In genomic region chr7:137846588-137847417, GRCh38 we compare ENCODE assay signal across 7 cellular contexts. TPM values are rescaled to one million over a fixed set of nuclear protein-coding genes. Genes with fewer than 3 reads are reported as not detected.
DNase-seq lines count a peak whose midpoint lies in the region; ATAC-seq and TF ChIP-seq lines count a peak whose summit lies in the region.

Gene DGKI (minus strand): TSS chr7:137846974.

- no peak within 1 kb of the TSS for H3K27ac Mint-ChIP-seq in activated CD4-positive, alpha-beta memory T cell treated with anti-CD3 and anti-CD28 coated beads for 36 hours

- no peaks in the 10 kb centered on the region for H3K4me1 ChIP-seq in foreskin keratinocyte
- peaks cover 8 to 28% of the 10 kb centered on the region in 2 donors for H3K4me1 ChIP-seq in neuronal stem cell (ENCODE audit: control insufficient read depth in 2 of 2, insufficient read depth in 1 of 2, low read depth in 1 of 2, low read length in 2 of 2)

- no CpG with 5 or more reads among the region's 93 CpGs for WGBS in neuronal stem cell (ENCODE audit: extremely low coverage in 2 of 2, insufficient read length in 2 of 2, insufficient replicate concordance in 1 of 2), 2 donors

- peaks cover 49% of the 10 kb centered on the region for H3K27me3 Mint-ChIP-seq in activated CD4-positive, alpha-beta memory T cell treated with anti-CD3 and anti-CD28 coated beads for 36 hours

- no peaks in the 10 kb centered on the region for H3K36me3 ChIP-seq in neuronal stem cell (replicated peaks in 1 of 2; ENCODE audit: control insufficient read depth in 2 of 2, insufficient read depth in 2 of 2, low read length in 2 of 2)

- peak within 1 kb of the TSS; percentile 20 for H2BK120ac ChIP-seq in neuronal stem cell (ENCODE audit: low read depth, low read length)

- H3K9ac ChIP-seq in neuronal stem cell (ENCODE audit: low read depth, low read length, poor library complexity): peak within 1 kb of the TSS; percentile 75

- ATAC-seq in HG02870 (IDR thresholded peaks at IDR 0.05; ENCODE audit: unreplicated experiment): peak; percentile 50
- peak; percentile 50 for ATAC-seq in foreskin keratinocyte

- no peak within 1 kb of the TSS for H4K8ac ChIP-seq in neuronal stem cell (ENCODE audit: low read depth, low read length)

- no peak within 1 kb of the TSS for H2BK5ac ChIP-seq in neuronal stem cell (ENCODE audit: low read length)

- peak within 1 kb of the TSS; percentile 59 for H3K23ac ChIP-seq in neuronal stem cell (ENCODE audit: low read depth, low read length, poor library complexity)

- H3K4me2 ChIP-seq in neuronal stem cell (ENCODE audit: insufficient read depth, low read length, poor library complexity, severe bottlenecking): peak within 1 kb of the TSS; percentile 97

- no peak for TF ChIP-seq CTCF in GM13977 (IDR thresholded peaks at IDR 0.05; ENCODE audit: extremely low read depth, insufficient read depth, missing control alignments)
- no peak for TF ChIP-seq CTCF in foreskin keratinocyte (conservative IDR thresholded peaks at IDR 0.05)

- H2AK5ac ChIP-seq in neuronal stem cell (ENCODE audit: low read depth, low read length): peak within 1 kb of the TSS; percentile 26

- no peaks in the 10 kb centered on the region for H3K9me3 ChIP-seq in neuronal stem cell (replicated peaks in 1 of 2; ENCODE audit: control insufficient read depth in 2 of 2, insufficient read depth in 1 of 2, low read depth in 1 of 2, low read length in 2 of 2)

- H3K4ac ChIP-seq in neuronal stem cell (ENCODE audit: low read length): no peak within 1 kb of the TSS

- H3K27me3 ChIP-seq in foreskin keratinocyte (peaks cover 73% of the 10 kb centered on the region), neuronal stem cell (ENCODE audit: control insufficient read depth in 3 of 3, insufficient read depth in 3 of 3, low read depth in 1 of 3, low read length in 3 of 3) (peaks cover 0 to 19% (median 9%) of the 10 kb centered on the region in 3 experiments)

- peak within 1 kb of the TSS; percentile 52 to 77 for H3K4me3 ChIP-seq in neuronal stem cell (ENCODE audit: low read length in 2 of 2)

- peak within 1 kb of the TSS; percentile 78 for H2BK15ac ChIP-seq in neuronal stem cell (ENCODE audit: low read length)

- in situ Hi-C loops in GM13977 (cut with MboI; ENCODE audit: low pct_unique_long_range_greater_than_20kb, low sequenced_read_pairs, unreplicated experiment): no loop called here

- H3K9me3 Mint-ChIP-seq in activated CD4-positive, alpha-beta memory T cell treated with anti-CD3 and anti-CD28 coated beads for 36 hours: no peaks in the 10 kb centered on the region

- no peak within 1 kb of the TSS for H2BK12ac ChIP-seq in neuronal stem cell (ENCODE audit: low read length)

- no peaks in the 10 kb centered on the region for H3K79me1 ChIP-seq in neuronal stem cell (ENCODE audit: low read depth, low read length)

- H2AFZ ChIP-seq in neuronal stem cell (ENCODE audit: low read length): peak within 1 kb of the TSS; percentile 96

- POLR2A ChIA-PET in activated CD4-positive, alpha-beta memory T cell treated with anti-CD3 and anti-CD28 coated beads for 36 hours (lab: Charles Lee): interaction anchor here (0.9 kb wide), 1 partner anchor 12 kb away, joined by 3 read pairs; no protein-coding TSS in a partner anchor

- H3K27ac ChIP-seq in foreskin keratinocyte: no peak within 1 kb of the TSS
- H3K27ac ChIP-seq in neuronal stem cell (replicated peaks; ENCODE audit: low read length): no peak within 1 kb of the TSS

- peaks cover 17% of the 10 kb centered on the region for H3K4me1 Mint-ChIP-seq in activated CD4-positive, alpha-beta memory T cell treated with anti-CD3 and anti-CD28 coated beads for 36 hours (ENCODE audit: low read depth)

- H3K18ac ChIP-seq in neuronal stem cell (ENCODE audit: low read length): peak within 1 kb of the TSS; percentile 95

- intact Hi-C loops in activated CD4-positive, alpha-beta memory T cell treated with anti-CD3 and anti-CD28 coated beads for 36 hours (cut with micrococcal nuclease): loop anchor here (5.0 kb wide), 1 partner anchor 50 kb away; no protein-coding TSS in a partner anchor

- H4K91ac ChIP-seq in neuronal stem cell (ENCODE audit: low read depth, low read length, poor library complexity): no peak within 1 kb of the TSS

- no peaks in the 10 kb centered on the region for H3K36me3 Mint-ChIP-seq in activated CD4-positive, alpha-beta memory T cell treated with anti-CD3 and anti-CD28 coated beads for 36 hours

- CTCF ChIA-PET in activated CD4-positive, alpha-beta memory T cell treated with anti-CD3 and anti-CD28 coated beads for 36 hours (lab: Charles Lee): interaction anchor here (1.3 kb wide), 1 partner anchor 190 kb away, joined by 3 read pairs; no protein-coding TSS in a partner anchor

- DNase-seq in GM13977 (ENCODE audit: low spot score) (peak; percentile 72), foreskin keratinocyte (no peak), neuronal stem cell (ENCODE audit: low spot score) (peak; percentile 57), NOMO-1 (lab: John Stamatoyannopoulos, UW; ENCODE audit: unreplicated experiment in 2 of 2) (no peak), OCI-M2 (lab: John Stamatoyannopoulos, UW; ENCODE audit: unreplicated experiment) (no peak)
- peak; percentile 18 for DNase-seq in activated CD4-positive, alpha-beta memory T cell treated with anti-CD3 and anti-CD28 coated beads for 36 hours

- no peak within 1 kb of the TSS for H3K14ac ChIP-seq in neuronal stem cell (ENCODE audit: low read length)

- H3K4me3 Mint-ChIP-seq in activated CD4-positive, alpha-beta memory T cell treated with anti-CD3 and anti-CD28 coated beads for 36 hours: peak within 1 kb of the TSS; percentile 61

RNA-seq across cellular contexts. Expression of gene DGKI, which starts in this region (rescaled TPM):
- total RNA-seq in activated CD4-positive, alpha-beta memory T cell treated with anti-CD3 and anti-CD28 coated beads for 36 hours: 1 to 10 TPM; 5.4 to 7.0 TPM
- total RNA-seq in foreskin keratinocyte: not detected in 2 replicates
- polyA plus RNA-seq in foreskin keratinocyte: not detected in 2 replicates
- polyA plus RNA-seq in neuronal stem cell (2013, experiment 1 of 2): 2.1 TPM
- polyA plus RNA-seq in neuronal stem cell (2013, experiment 2 of 2): 2.3 TPM

Comparison
In these comparisons a context has a peak if more than half of its experiments do, and no peak if none do; other contexts are left out.
1. Peak in ATAC-seq in foreskin keratinocyte; RNA of the gene not detected or under 1 TPM.
2. DNase-seq: peak in GM13977 (single experiment), activated CD4-positive, alpha-beta memory T cell treated with anti-CD3 and anti-CD28 coated beads for 36 hours (single experiment) and neuronal stem cell (single experiment); none in foreskin keratinocyte (0 of 2), NOMO-1 (0 of 2) and OCI-M2 (single experiment).